In genomic region chr17:79799174-79799537, GRCh38 we compare ENCODE assay signal across 12 cellular contexts. TPM values are rescaled to one million over a fixed set of nuclear protein-coding genes. Genes with fewer than 3 reads are reported as not detected.
DNase-seq lines count a peak whose midpoint lies in the region; FAIRE-seq and TF ChIP-seq lines count a peak whose summit lies in the region.
"Had no signal": no experiment of that assay in that cellular context is flagged by ENCODE, and none has a peak within 500 bp of the region (broad histone marks: within the 10 kb centered on the region; RNA-seq: fewer than 3 reads in every experiment).

No MANE protein-coding gene starts in this region.

- no peak overlapping the region for H2BK12ac ChIP-seq in H9 (ENCODE audit: insufficient read length, low read depth, low read length)

- no peak overlapping the region for H4K91ac ChIP-seq in H9 (ENCODE audit: insufficient read length, low read depth, low read length)

- no peak overlapping the region for H2BK120ac ChIP-seq in H9 (ENCODE audit: low read depth, low read length, poor library complexity, severe bottlenecking)

- H3K4me2 ChIP-seq in H9 (ENCODE audit: insufficient read depth, insufficient read length, low read length) (no peak overlapping the region), astrocyte (ENCODE audit: low read length) (peak overlapping the region; percentile 30)

- no peak overlapping the region for H2AK5ac ChIP-seq in H9 (ENCODE audit: insufficient read length, low read length)

- no peak overlapping the region for H3K27ac ChIP-seq in CD4-positive, alpha-beta memory T cell (ENCODE audit: low read depth, low read length)
- H3K27ac ChIP-seq in H9 (ENCODE audit: insufficient read length, low read depth, low read length) (no peak overlapping the region), astrocyte (ENCODE audit: low read depth, low read length) (no peak overlapping the region)
- H3K27ac ChIP-seq: ascending aorta, testis had no signal

- H3K27ac Mint-ChIP-seq in CD4-positive, alpha-beta memory T cell, result peak overlapping the region in 3 of 7 donors; percentile 58 to 92 (median 85)
- H3K27ac Mint-ChIP-seq in H9, result no peak overlapping the region
- peak overlapping the region; percentile 69 for H3K27ac Mint-ChIP-seq in astrocyte (ENCODE audit: unreplicated experiment)
- H3K27ac Mint-ChIP-seq in nephron, result peak overlapping the region in 2 of 3 experiments; percentile 76 to 77

- no peaks in the 10 kb centered on the region for H4K20me1 ChIP-seq in H9 (ENCODE audit: control insufficient read depth, insufficient read depth, insufficient read length)
- H4K20me1 ChIP-seq in astrocyte (ENCODE audit: insufficient read depth, low read length), result peaks cover 27% of the 10 kb centered on the region

- CTCF ChIA-PET in CD4-positive, alpha-beta memory T cell (lab: Charles Lee; ENCODE audit: partially characterized antibody), result no interaction called here

- FAIRE-seq in astrocyte (lab: Jason Lieb, UNC), result no peak
- FAIRE-seq: D721Med had no signal

- H3K79me2 ChIP-seq in H9 (ENCODE audit: insufficient read depth, low read length) (no peaks in the 10 kb centered on the region), astrocyte (ENCODE audit: insufficient read depth, low read length) (peaks cover 6% of the 10 kb centered on the region)

- H3K56ac ChIP-seq in H9 (ENCODE audit: insufficient read length, low read depth, low read length), result no peak overlapping the region

- no peak overlapping the region for H4K8ac ChIP-seq in H9 (replicated peaks; ENCODE audit: insufficient read length, low read depth, low read length)

- H2AFZ ChIP-seq in H9 (ENCODE audit: low read length) (no peak overlapping the region), astrocyte (ENCODE audit: low read depth, low read length) (no peak overlapping the region)

- no peak overlapping the region for H2BK5ac ChIP-seq in H9 (ENCODE audit: insufficient read length, low read length)

- no peak overlapping the region for H2BK20ac ChIP-seq in H9 (ENCODE audit: low read depth, low read length, poor library complexity, severe bottlenecking)

- H3K4me3 ChIP-seq in CD4-positive, alpha-beta memory T cell (ENCODE audit: low read length in 2 of 2), result no peak overlapping the region
- no peak overlapping the region for H3K4me3 ChIP-seq in astrocyte (ENCODE audit: insufficient read depth, low read depth, low read length)

- POLR2A ChIA-PET in CD4-positive, alpha-beta memory T cell (lab: Charles Lee; ENCODE audit: partially characterized antibody), result interaction anchor here (5.4 to 32.1 kb wide), 2 partner anchors 11 to 38 kb away, joined by 79 to 503 read pairs; partner anchors contain the start of gene CBX4

- peaks cover 67% of the 10 kb centered on the region for H3K4me1 ChIP-seq in CD4-positive, alpha-beta memory T cell (ENCODE audit: insufficient read depth, low read length)
- no peaks in the 10 kb centered on the region for H3K4me1 ChIP-seq in H9 (ENCODE audit: insufficient read depth, low read length)
- H3K4me1 ChIP-seq in astrocyte (ENCODE audit: insufficient read depth, low read length), result peaks cover 36% of the 10 kb centered on the region

- H3K9me3 ChIP-seq in CD4-positive, alpha-beta memory T cell (ENCODE audit: control insufficient read depth in 1 of 2, low read length in 2 of 2), result no peaks in the 10 kb centered on the region
- no peaks in the 10 kb centered on the region for H3K9me3 ChIP-seq in H9 (ENCODE audit: control insufficient read depth, low read depth, low read length)
- H3K9me3 ChIP-seq in astrocyte (ENCODE audit: insufficient read depth, low read depth, low read length), result peaks cover 14% of the 10 kb centered on the region
- H3K9me3 ChIP-seq: ascending aorta, testis had no signal

- TF ChIP-seq CTCF in H9 (conservative IDR thresholded peaks at IDR 0.05) (no peak), astrocyte (IDR thresholded peaks at IDR 0.05; ENCODE audit: insufficient read depth, low read depth, low read length) (no peak), nephron (IDR thresholded peaks at IDR 0.05; ENCODE audit: unreplicated experiment in 3 of 3) (no peak)

- DNase-seq in CD4-positive, alpha-beta memory T cell, result no peak
- peak; percentile 57 for DNase-seq in H9
- DNase-seq in astrocyte (ENCODE audit: low read depth), result no peak
- no peak for DNase-seq in NCI-H1417 treated with DMSO at 0.1 percent for 48 hours (lab: John Stamatoyannopoulos, UW)
- DNase-seq in amniotic stem cell (lab: John Stamatoyannopoulos, UW), result no peak
- no peak for DNase-seq in NCI-H1048 (lab: John Stamatoyannopoulos, UW)
- DNase-seq: activated CD4-positive, alpha-beta T cell treated with anti-CD3 and anti-CD28 coated beads for 48 hours; effector CD8-positive, alpha-beta T cell; testis had no signal

- peaks cover 21 to 53% (median 29%) of the 10 kb centered on the region in 4 donors for H3K4me1 Mint-ChIP-seq in CD4-positive, alpha-beta memory T cell
- H3K4me1 Mint-ChIP-seq in H9 (peaks cover 27 to 49% of the 10 kb centered on the region in 2 experiments), astrocyte (ENCODE audit: low read depth, unreplicated experiment) (no peaks in the 10 kb centered on the region), nephron (peaks cover 38% of the 10 kb centered on the region)

- H3T11ph ChIP-seq in H9 (ENCODE audit: low read length), result no peak overlapping the region

- H3K14ac ChIP-seq in H9 (ENCODE audit: insufficient read depth, low read length), result no peak overlapping the region

- no CpG with 5 or more reads among the region's 23 CpGs for WGBS in H9 (ENCODE audit: extremely low coverage, insufficient read length, low lambda C conversion rate)

- H3K23ac ChIP-seq in H9 (ENCODE audit: insufficient read length, low read depth, low read length), result no peak overlapping the region

- intact Hi-C loops in CD4-positive, alpha-beta memory T cell (cut with micrococcal nuclease), result no loop called here

- H3K9me3 Mint-ChIP-seq in CD4-positive, alpha-beta memory T cell, result peaks cover 0 to 19% (median 2%) of the 10 kb centered on the region in 8 donors
- peaks cover 4 to 15% of the 10 kb centered on the region in 2 experiments; a peak in 4 of 5 replicates for H3K9me3 Mint-ChIP-seq in H9
- H3K9me3 Mint-ChIP-seq in astrocyte (ENCODE audit: unreplicated experiment), result peaks cover 22% of the 10 kb centered on the region
- H3K9me3 Mint-ChIP-seq in nephron, result no peaks in the 10 kb centered on the region

- H3K4me3 Mint-ChIP-seq in CD4-positive, alpha-beta memory T cell, result peak overlapping the region in 6 of 8 donors; percentile 52 to 84 (median 66)
- peak overlapping the region in 1 of 2 experiments; percentile 67; a peak in 1 of 5 replicates for H3K4me3 Mint-ChIP-seq in H9
- peak overlapping the region; percentile 68 for H3K4me3 Mint-ChIP-seq in astrocyte (ENCODE audit: unreplicated experiment)
- H3K4me3 Mint-ChIP-seq in nephron, result peak overlapping the region; percentile 77 to 90 (median 89)

- peaks cover 31 to 36% of the 10 kb centered on the region in 2 donors for H3K27me3 Mint-ChIP-seq in CD4-positive, alpha-beta memory T cell
- H3K27me3 Mint-ChIP-seq in H9 (ENCODE audit: low read depth) (peaks cover 92% of the 10 kb centered on the region), astrocyte (ENCODE audit: low read depth, unreplicated experiment) (peaks cover 45% of the 10 kb centered on the region), nephron (ENCODE audit: low read depth) (peaks cover 74% of the 10 kb centered on the region)

- H3K18ac ChIP-seq in H9 (ENCODE audit: insufficient read length, low read depth, low read length), result no peak overlapping the region

- H3K4ac ChIP-seq in H9 (ENCODE audit: low read depth, low read length), result no peak overlapping the region

- H3K23me2 ChIP-seq in H9 (ENCODE audit: insufficient read length, low read depth, low read length, poor library complexity, severe bottlenecking), result peaks cover 12% of the 10 kb centered on the region

- H3K36me3 ChIP-seq in CD4-positive, alpha-beta memory T cell (ENCODE audit: insufficient read depth, low read length), result no peaks in the 10 kb centered on the region
- H3K36me3 ChIP-seq in astrocyte (ENCODE audit: insufficient read depth, low read length), result no peaks in the 10 kb centered on the region
- H3K36me3 ChIP-seq: ascending aorta had no signal

- H3K79me1 ChIP-seq in H9 (ENCODE audit: insufficient read depth, low read depth, low read length, poor library complexity, severe bottlenecking), result no peaks in the 10 kb centered on the region

- peaks cover 0 to 10% of the 10 kb centered on the region in 2 donors for H3K36me3 Mint-ChIP-seq in CD4-positive, alpha-beta memory T cell
- H3K36me3 Mint-ChIP-seq in H9 (ENCODE audit: insufficient read depth in 1 of 3, low read depth in 3 of 3) (peaks cover 0 to 1% (median 0%) of the 10 kb centered on the region in 3 experiments; a peak in 1 of 7 replicates), astrocyte (ENCODE audit: low read depth, unreplicated experiment) (peaks cover 2% of the 10 kb centered on the region), nephron (ENCODE audit: low read depth) (no peaks in the 10 kb centered on the region)

- no peak overlapping the region for H4K5ac ChIP-seq in H9 (ENCODE audit: insufficient read length, low read depth, low read length)

- no peak overlapping the region for H2BK15ac ChIP-seq in H9 (ENCODE audit: low read depth, low read length)

- H3K9ac ChIP-seq in H9 (ENCODE audit: extremely low read depth, insufficient read length, low read length) (no peak overlapping the region), astrocyte (ENCODE audit: low read length) (no peak overlapping the region)

- H3K27me3 ChIP-seq in CD4-positive, alpha-beta memory T cell (ENCODE audit: insufficient read depth, low read length), result peaks cover 58% of the 10 kb centered on the region
- peaks cover 80% of the 10 kb centered on the region for H3K27me3 ChIP-seq in H9 (ENCODE audit: insufficient read depth, low read length)
- peaks cover 62% of the 10 kb centered on the region for H3K27me3 ChIP-seq in astrocyte (ENCODE audit: insufficient read depth, low read length)

RNA-seq across cellular contexts. Expression of gene CBX8, which starts 2.3 kb away (rescaled TPM):
- 1 to 10 TPM; 2.8 to 4.1 TPM for total RNA-seq in CD4-positive, alpha-beta memory T cell
- polyA plus RNA-seq in CD4-positive, alpha-beta memory T cell, result under 1 TPM; 0.29 to 0.34 TPM
- total RNA-seq in H9 (2021) (1.2 and 2.9 TPM in 2 replicates), astrocyte (2.5 and 3.4 TPM in 2 replicates)

RNA-seq across cellular contexts. Expression of gene CBX2, which starts 21.2 kb away (rescaled TPM):
- under 1 TPM; 0.06 to 0.44 TPM for total RNA-seq in CD4-positive, alpha-beta memory T cell
- not detected for polyA plus RNA-seq in CD4-positive, alpha-beta memory T cell
- total RNA-seq in H9 (2021) (77.4 and 79.4 TPM in 2 replicates), astrocyte (3.9 and 6.7 TPM in 2 replicates)

RNA-seq across cellular contexts. Expression of gene CBX4, which starts 40.1 kb away (rescaled TPM):
- total RNA-seq in CD4-positive, alpha-beta memory T cell, result 10 to 100 TPM; 64.7 to 65.7 TPM
- polyA plus RNA-seq in CD4-positive, alpha-beta memory T cell, result 1 to 10 TPM; 1.2 to 9.7 TPM
- total RNA-seq in H9 (2021) (5.1 and 6.2 TPM in 2 replicates), astrocyte (12.6 and 16.9 TPM in 2 replicates)

Comparison
In these comparisons a context has a peak if more than half of its experiments do, and no peak if none do; other contexts are left out.
1. H3K27ac Mint-ChIP-seq: peak in astrocyte (single experiment) and nephron (2 of 3); none in H9 (0 of 3).
2. RNA of gene CBX2, which starts 21.2 kb away (total RNA-seq): 77.4 to 79.4 TPM in H9; 3.9 to 6.7 TPM in astrocyte and 0.06 to 0.44 TPM in CD4-positive, alpha-beta memory T cell; every median in the first group is over 10 times any median in the second.